In the genomic region with DNA sequence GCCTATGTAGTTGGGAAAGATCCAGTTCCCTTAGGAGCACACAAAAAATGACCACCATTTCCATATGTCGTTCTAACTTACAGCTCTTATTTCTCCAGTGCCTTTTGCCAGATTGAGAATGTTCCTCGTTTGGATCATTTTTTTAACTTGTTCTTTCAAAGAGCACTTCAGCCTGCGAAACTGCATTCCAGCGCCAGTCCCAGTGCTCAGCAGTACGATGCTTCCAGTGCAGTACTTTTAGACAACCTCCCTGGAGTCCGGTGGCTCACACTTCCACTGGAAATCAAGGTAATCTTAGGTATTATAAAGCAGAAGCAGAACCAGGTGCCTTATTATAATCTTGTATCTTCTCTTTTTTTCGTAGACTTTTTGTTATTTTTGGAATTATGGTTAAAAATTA, we compare ENCODE assay signal across 1 cellular context.
TF ChIP-seq lines count a peak whose summit lies in the region.

No MANE protein-coding gene starts in this region.

TF ChIP-seq in SK-N-SH treated with all-trans-retinoic acid at 6 μM for 48 hours, 23 proteins besides CTCF, POLR2A, EP300 and RAD21 (continued from another document):
- TF ChIP-seq CSDC2 (CRISPR knock-in tag; IDR thresholded peaks at IDR 0.05) (no peak), ZNF8 (CRISPR knock-in tag; IDR thresholded peaks at IDR 0.05) (no peak), ZFP3 (CRISPR knock-in tag; IDR thresholded peaks at IDR 0.05) (no peak), BACH2 (CRISPR knock-in tag; IDR thresholded peaks at IDR 0.05; ENCODE audit: borderline replicate concordance) (no peak), TCF4 (CRISPR knock-in tag; IDR thresholded peaks at IDR 0.05; ENCODE audit: borderline replicate concordance) (no peak), OSR1 (CRISPR knock-in tag; IDR thresholded peaks at IDR 0.05) (no peak), RARB (CRISPR knock-in tag; IDR thresholded peaks at IDR 0.05) (no peak), ZNF565 (CRISPR knock-in tag; conservative IDR thresholded peaks at IDR 0.05; ENCODE audit: low read depth) (no peak), SNAI2 (CRISPR knock-in tag; IDR thresholded peaks at IDR 0.05) (no peak), PPARA (CRISPR knock-in tag; IDR thresholded peaks at IDR 0.05; ENCODE audit: borderline replicate concordance) (no peak), ARNTL (CRISPR knock-in tag; IDR thresholded peaks at IDR 0.05; ENCODE audit: borderline replicate concordance, low read depth) (no peak), ZC3H10 (CRISPR knock-in tag; IDR thresholded peaks at IDR 0.05) (no peak)
- TF ChIP-seq, protein P1, sequence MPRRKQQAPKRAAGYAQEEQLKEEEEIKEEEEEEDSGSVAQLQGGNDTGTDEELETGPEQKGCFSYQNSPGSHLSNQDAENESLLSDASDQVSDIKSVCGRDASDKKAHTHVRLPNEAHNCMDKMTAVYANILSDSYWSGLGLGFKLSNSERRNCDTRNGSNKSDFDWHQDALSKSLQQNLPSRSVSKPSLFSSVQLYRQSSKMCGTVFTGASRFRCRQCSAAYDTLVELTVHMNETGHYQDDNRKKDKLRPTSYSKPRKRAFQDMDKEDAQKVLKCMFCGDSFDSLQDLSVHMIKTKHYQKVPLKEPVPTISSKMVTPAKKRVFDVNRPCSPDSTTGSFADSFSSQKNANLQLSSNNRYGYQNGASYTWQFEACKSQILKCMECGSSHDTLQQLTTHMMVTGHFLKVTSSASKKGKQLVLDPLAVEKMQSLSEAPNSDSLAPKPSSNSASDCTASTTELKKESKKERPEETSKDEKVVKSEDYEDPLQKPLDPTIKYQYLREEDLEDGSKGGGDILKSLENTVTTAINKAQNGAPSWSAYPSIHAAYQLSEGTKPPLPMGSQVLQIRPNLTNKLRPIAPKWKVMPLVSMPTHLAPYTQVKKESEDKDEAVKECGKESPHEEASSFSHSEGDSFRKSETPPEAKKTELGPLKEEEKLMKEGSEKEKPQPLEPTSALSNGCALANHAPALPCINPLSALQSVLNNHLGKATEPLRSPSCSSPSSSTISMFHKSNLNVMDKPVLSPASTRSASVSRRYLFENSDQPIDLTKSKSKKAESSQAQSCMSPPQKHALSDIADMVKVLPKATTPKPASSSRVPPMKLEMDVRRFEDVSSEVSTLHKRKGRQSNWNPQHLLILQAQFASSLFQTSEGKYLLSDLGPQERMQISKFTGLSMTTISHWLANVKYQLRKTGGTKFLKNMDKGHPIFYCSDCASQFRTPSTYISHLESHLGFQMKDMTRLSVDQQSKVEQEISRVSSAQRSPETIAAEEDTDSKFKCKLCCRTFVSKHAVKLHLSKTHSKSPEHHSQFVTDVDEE (CRISPR knock-in tag; IDR thresholded peaks at IDR 0.05): no peak
- TF ChIP-seq, protein P2, sequence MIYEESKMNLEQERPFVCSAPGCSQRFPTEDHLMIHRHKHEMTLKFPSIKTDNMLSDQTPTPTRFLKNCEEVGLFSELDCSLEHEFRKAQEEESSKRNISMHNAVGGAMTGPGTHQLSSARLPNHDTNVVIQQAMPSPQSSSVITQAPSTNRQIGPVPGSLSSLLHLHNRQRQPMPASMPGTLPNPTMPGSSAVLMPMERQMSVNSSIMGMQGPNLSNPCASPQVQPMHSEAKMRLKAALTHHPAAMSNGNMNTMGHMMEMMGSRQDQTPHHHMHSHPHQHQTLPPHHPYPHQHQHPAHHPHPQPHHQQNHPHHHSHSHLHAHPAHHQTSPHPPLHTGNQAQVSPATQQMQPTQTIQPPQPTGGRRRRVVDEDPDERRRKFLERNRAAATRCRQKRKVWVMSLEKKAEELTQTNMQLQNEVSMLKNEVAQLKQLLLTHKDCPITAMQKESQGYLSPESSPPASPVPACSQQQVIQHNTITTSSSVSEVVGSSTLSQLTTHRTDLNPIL (CRISPR knock-in tag; IDR thresholded peaks at IDR 0.05; ENCODE audit: low read depth): no peak
- TF ChIP-seq, protein P3, sequence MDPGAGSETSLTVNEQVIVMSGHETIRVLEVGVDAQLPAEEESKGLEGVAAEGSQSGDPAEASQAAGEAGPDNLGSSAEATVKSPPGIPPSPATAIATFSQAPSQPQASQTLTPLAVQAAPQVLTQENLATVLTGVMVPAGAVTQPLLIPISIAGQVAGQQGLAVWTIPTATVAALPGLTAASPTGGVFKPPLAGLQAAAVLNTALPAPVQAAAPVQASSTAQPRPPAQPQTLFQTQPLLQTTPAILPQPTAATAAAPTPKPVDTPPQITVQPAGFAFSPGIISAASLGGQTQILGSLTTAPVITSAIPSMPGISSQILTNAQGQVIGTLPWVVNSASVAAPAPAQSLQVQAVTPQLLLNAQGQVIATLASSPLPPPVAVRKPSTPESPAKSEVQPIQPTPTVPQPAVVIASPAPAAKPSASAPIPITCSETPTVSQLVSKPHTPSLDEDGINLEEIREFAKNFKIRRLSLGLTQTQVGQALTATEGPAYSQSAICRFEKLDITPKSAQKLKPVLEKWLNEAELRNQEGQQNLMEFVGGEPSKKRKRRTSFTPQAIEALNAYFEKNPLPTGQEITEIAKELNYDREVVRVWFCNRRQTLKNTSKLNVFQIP (CRISPR knock-in tag; IDR thresholded peaks at IDR 0.05; ENCODE audit: borderline replicate concordance, low read depth): no peak
- TF ChIP-seq, protein P4, sequence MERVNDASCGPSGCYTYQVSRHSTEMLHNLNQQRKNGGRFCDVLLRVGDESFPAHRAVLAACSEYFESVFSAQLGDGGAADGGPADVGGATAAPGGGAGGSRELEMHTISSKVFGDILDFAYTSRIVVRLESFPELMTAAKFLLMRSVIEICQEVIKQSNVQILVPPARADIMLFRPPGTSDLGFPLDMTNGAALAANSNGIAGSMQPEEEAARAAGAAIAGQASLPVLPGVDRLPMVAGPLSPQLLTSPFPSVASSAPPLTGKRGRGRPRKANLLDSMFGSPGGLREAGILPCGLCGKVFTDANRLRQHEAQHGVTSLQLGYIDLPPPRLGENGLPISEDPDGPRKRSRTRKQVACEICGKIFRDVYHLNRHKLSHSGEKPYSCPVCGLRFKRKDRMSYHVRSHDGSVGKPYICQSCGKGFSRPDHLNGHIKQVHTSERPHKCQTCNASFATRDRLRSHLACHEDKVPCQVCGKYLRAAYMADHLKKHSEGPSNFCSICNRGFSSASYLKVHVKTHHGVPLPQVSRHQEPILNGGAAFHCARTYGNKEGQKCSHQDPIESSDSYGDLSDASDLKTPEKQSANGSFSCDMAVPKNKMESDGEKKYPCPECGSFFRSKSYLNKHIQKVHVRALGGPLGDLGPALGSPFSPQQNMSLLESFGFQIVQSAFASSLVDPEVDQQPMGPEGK (CRISPR knock-in tag; IDR thresholded peaks at IDR 0.05; ENCODE audit: borderline replicate concordance): no peak
- TF ChIP-seq, protein P5, sequence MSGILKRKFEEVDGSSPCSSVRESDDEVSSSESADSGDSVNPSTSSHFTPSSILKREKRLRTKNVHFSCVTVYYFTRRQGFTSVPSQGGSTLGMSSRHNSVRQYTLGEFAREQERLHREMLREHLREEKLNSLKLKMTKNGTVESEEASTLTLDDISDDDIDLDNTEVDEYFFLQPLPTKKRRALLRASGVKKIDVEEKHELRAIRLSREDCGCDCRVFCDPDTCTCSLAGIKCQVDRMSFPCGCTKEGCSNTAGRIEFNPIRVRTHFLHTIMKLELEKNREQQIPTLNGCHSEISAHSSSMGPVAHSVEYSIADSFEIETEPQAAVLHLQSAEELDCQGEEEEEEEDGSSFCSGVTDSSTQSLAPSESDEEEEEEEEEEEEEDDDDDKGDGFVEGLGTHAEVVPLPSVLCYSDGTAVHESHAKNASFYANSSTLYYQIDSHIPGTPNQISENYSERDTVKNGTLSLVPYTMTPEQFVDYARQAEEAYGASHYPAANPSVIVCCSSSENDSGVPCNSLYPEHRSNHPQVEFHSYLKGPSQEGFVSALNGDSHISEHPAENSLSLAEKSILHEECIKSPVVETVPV (CRISPR knock-in tag; IDR thresholded peaks at IDR 0.05): no peak
